ENCODE assay signal across 17 cellular contexts in genomic region chr11:2911088-2912037, GRCh38. TPM values are rescaled to one million over a fixed set of nuclear protein-coding genes. Genes with fewer than 3 reads are reported as not detected.
DNase-seq lines count a peak whose midpoint lies in the region; ATAC-seq and TF ChIP-seq lines count a peak whose summit lies in the region.
"Had no signal": no experiment of that assay in that cellular context is flagged by ENCODE, and none has a peak within 500 bp of the region (broad histone marks: within the 10 kb centered on the region; RNA-seq: fewer than 3 reads in every experiment).

No MANE protein-coding gene starts in this region.

- no peak for ATAC-seq in activated T-helper 17 cell treated with anti-CD3 and anti-CD28 coated beads, Interleukin-2, amount 50 U/mL, for 72 hours (replicated peaks)
- ATAC-seq in left colon (peak; percentile 42), HG03442 (IDR thresholded peaks at IDR 0.05; ENCODE audit: unreplicated experiment) (no peak), GM18858 (IDR thresholded peaks at IDR 0.05; ENCODE audit: unreplicated experiment) (no peak)

- H3K4me3 ChIP-seq in thyroid gland (replicated peaks in 1 of 3), result no peak overlapping the region
- H3K4me3 ChIP-seq: upper lobe of left lung had no signal

- intact Hi-C loops in left colon (cut with DNase I, micrococcal nuclease), result no loop called here
- intact Hi-C loops in thyroid gland (cut with DNase I), result no loop called here

- TF ChIP-seq POLR2A in thyroid gland (IDR thresholded peaks at IDR 0.05), result no peak

- no peak for TF ChIP-seq CTCF in thyroid gland (IDR thresholded peaks at IDR 0.05)
- TF ChIP-seq CTCF in nephron progenitor cell (IDR thresholded peaks at IDR 0.05), result no peak

- H3K36me3 ChIP-seq in thyroid gland, result no peaks in the 10 kb centered on the region
- H3K36me3 ChIP-seq: upper lobe of left lung had no signal

- no peaks in the 10 kb centered on the region for H3K9me3 ChIP-seq in thyroid gland
- H3K9me3 ChIP-seq: upper lobe of left lung had no signal

- DNase-seq in HT-29 (ENCODE audit: low spot score) (peak; percentile 85), left colon (peak; percentile 51 to 72), thyroid gland (peak; percentile 69 to 80), nephron progenitor cell (no peak), caudate nucleus (lab: John Stamatoyannopoulos, UW) (no peak)
- DNase-seq: CD4-positive, CD25-positive, alpha-beta regulatory T cell; NCI-H1417 treated with DMSO at 0.1 percent for 48 hours; NCI-H774; SHP77 treated with DMSO at 0.1 percent for 48 hours; T1000 had no signal

- no peak overlapping the region for H3K4me3 Mint-ChIP-seq in activated T-helper 17 cell treated with anti-CD3 and anti-CD28 coated beads, Interleukin-2, amount 50 U/mL, for 72 hours
- no peak overlapping the region for H3K4me3 Mint-ChIP-seq in nephron progenitor cell
- H3K4me3 Mint-ChIP-seq: activated T-helper 1 cell treated with anti-CD3 and anti-CD28 coated beads, Interleukin-12 subunit alpha, Interleukin-12 subunit beta, Interleukin-2, Interleukin-4 antibody, amounts not matched to agents 30 ng/mL and 10 ng/mL and 1 ng/mL, durations not matched to agents 14 hours and 24 hours and 36 hours; dendritic cell treated with granulocyte-macrophage colony-stimulating factor and Interleukin-4, amounts not matched to agents 40 ng/mL and 50 ng/mL, for 4 days had no signal

- no peaks in the 10 kb centered on the region for H3K9me3 Mint-ChIP-seq in activated T-helper 17 cell treated with anti-CD3 and anti-CD28 coated beads, Interleukin-2, amount 50 U/mL, for 72 hours
- peaks cover 6% of the 10 kb centered on the region for H3K9me3 Mint-ChIP-seq in nephron progenitor cell
- H3K9me3 Mint-ChIP-seq: activated T-helper 1 cell treated with anti-CD3 and anti-CD28 coated beads, Interleukin-12 subunit alpha, Interleukin-12 subunit beta, Interleukin-2, Interleukin-4 antibody, amounts not matched to agents 30 ng/mL and 10 ng/mL and 1 ng/mL, durations not matched to agents 14 hours and 24 hours and 36 hours; CD4-positive, CD25-positive, alpha-beta regulatory T cell; dendritic cell treated with granulocyte-macrophage colony-stimulating factor and Interleukin-4, amounts not matched to agents 40 ng/mL and 50 ng/mL, for 4 days had no signal

- peaks cover 37 to 54% of the 10 kb centered on the region in 2 donors for H3K4me1 ChIP-seq in thyroid gland

- no peaks in the 10 kb centered on the region for H3K4me1 Mint-ChIP-seq in activated T-helper 17 cell treated with anti-CD3 and anti-CD28 coated beads, Interleukin-2, amount 50 U/mL, for 72 hours
- H3K4me1 Mint-ChIP-seq in nephron progenitor cell, result peaks cover 17% of the 10 kb centered on the region

- H3K27me3 ChIP-seq in thyroid gland, result no peaks in the 10 kb centered on the region
- H3K27me3 ChIP-seq: upper lobe of left lung had no signal

- H3K36me3 Mint-ChIP-seq in activated T-helper 17 cell treated with anti-CD3 and anti-CD28 coated beads, Interleukin-2, amount 50 U/mL, for 72 hours (ENCODE audit: low read depth), result no peaks in the 10 kb centered on the region
- H3K36me3 Mint-ChIP-seq in nephron progenitor cell (ENCODE audit: low read depth), result no peaks in the 10 kb centered on the region

- H3K27ac ChIP-seq in thyroid gland, result peak overlapping the region; percentile 78 to 95 (median 81)
- H3K27ac ChIP-seq in caudate nucleus (ENCODE audit: low read depth, low read length), result no peak overlapping the region
- H3K27ac ChIP-seq: parathyroid adenoma had no signal

- H3K27me3 Mint-ChIP-seq in activated T-helper 17 cell treated with anti-CD3 and anti-CD28 coated beads, Interleukin-2, amount 50 U/mL, for 72 hours, result no peaks in the 10 kb centered on the region
- peaks cover 8% of the 10 kb centered on the region for H3K27me3 Mint-ChIP-seq in nephron progenitor cell (ENCODE audit: low read depth, poor library complexity)
- H3K27me3 Mint-ChIP-seq: CD4-positive, CD25-positive, alpha-beta regulatory T cell had no signal

- WGBS in thyroid gland, 2 donors, result 62 to 67% methylated on average over 16 to 24 of the region's 24 CpGs

- peak overlapping the region; percentile 26 for H3K27ac Mint-ChIP-seq in activated T-helper 17 cell treated with anti-CD3 and anti-CD28 coated beads, Interleukin-2, amount 50 U/mL, for 72 hours
- H3K27ac Mint-ChIP-seq in nephron progenitor cell, result no peak overlapping the region
- H3K27ac Mint-ChIP-seq: activated T-helper 1 cell treated with anti-CD3 and anti-CD28 coated beads, Interleukin-12 subunit alpha, Interleukin-12 subunit beta, Interleukin-2, Interleukin-4 antibody, amounts not matched to agents 30 ng/mL and 10 ng/mL and 1 ng/mL, durations not matched to agents 14 hours and 24 hours and 36 hours; dendritic cell treated with granulocyte-macrophage colony-stimulating factor and Interleukin-4, amounts not matched to agents 40 ng/mL and 50 ng/mL, for 4 days had no signal

RNA-seq across cellular contexts. Expression of gene PHLDA2, which starts 17.9 kb away (rescaled TPM):
- total RNA-seq in HT-29 (2014; rRNA removed; shearing (Covaris generic)), result 345 and 406 TPM in 2 replicates
- 1 to 10 TPM; 5.6 to 9.1 TPM for total RNA-seq in activated T-helper 17 cell treated with anti-CD3 and anti-CD28 coated beads, Interleukin-2, amount 50 U/mL, for 72 hours
- total RNA-seq in left colon (10 to 100 TPM; 29.9 to 36.7 TPM), thyroid gland (1 to 10 TPM in 2 of 4 donors, under 1 TPM in 1, not detected in 1; 0.93 to 3.7 (median 2.3) TPM)

RNA-seq across cellular contexts. Expression of gene CDKN1C, which starts 25.8 kb away (rescaled TPM):
- 5.3 and 9.1 TPM in 2 replicates for total RNA-seq in HT-29 (2014; rRNA removed; shearing (Covaris generic))
- 10 to 100 TPM in 1 of 2 donors, under 1 TPM in 1; 0.58 to 34.8 TPM for total RNA-seq in activated T-helper 17 cell treated with anti-CD3 and anti-CD28 coated beads, Interleukin-2, amount 50 U/mL, for 72 hours
- total RNA-seq in left colon (10 to 100 TPM in 1 of 2 donors, 1 to 10 TPM in 1; 5.8 to 10.6 TPM), thyroid gland (10 to 100 TPM; 12.6 to 29.7 (median 16.8) TPM)

Comparison
In these comparisons a context has a peak if more than half of its experiments do, and no peak if none do; other contexts are left out.
1. DNase-seq: peak in HT-29 (single experiment), left colon (2 of 2) and thyroid gland (2 of 2); none in nephron progenitor cell (single experiment) and caudate nucleus (0 of 61).